Comparison of ENCODE assay signal across 11 cellular contexts in genomic region chr1:159014003-159014571, GRCh38. TPM values are rescaled to one million over a fixed set of nuclear protein-coding genes. Genes with fewer than 3 reads are reported as not detected.
DNase-seq lines count a peak whose midpoint lies in the region; ATAC-seq and TF ChIP-seq lines count a peak whose summit lies in the region.
"Had no signal": no experiment of that assay in that cellular context is flagged by ENCODE, and none has a peak within 500 bp of the region (broad histone marks: within the 10 kb centered on the region; RNA-seq: fewer than 3 reads in every experiment).

No MANE protein-coding gene starts in this region.

- peaks cover 76% of the 10 kb centered on the region for H3K36me3 Mint-ChIP-seq in CD4-positive, alpha-beta T cell (ENCODE audit: low read depth)
- H3K36me3 Mint-ChIP-seq in activated T-helper 17 cell treated with anti-CD3 and anti-CD28 coated beads, Interleukin-2, amount 50 U/mL, for 72 hours (ENCODE audit: low read depth), result peaks cover 95% of the 10 kb centered on the region
- peaks cover 55 to 59% of the 10 kb centered on the region in 2 donors for H3K36me3 Mint-ChIP-seq in naive B cell

- peak overlapping the region; percentile 95 for H3K4me3 Mint-ChIP-seq in CD4-positive, alpha-beta T cell
- peak overlapping the region; percentile 89 for H3K4me3 Mint-ChIP-seq in activated T-helper 17 cell treated with anti-CD3 and anti-CD28 coated beads, Interleukin-2, amount 50 U/mL, for 72 hours
- H3K4me3 Mint-ChIP-seq in naive B cell, result peak overlapping the region; percentile 86 to 97 (median 95)

- H3K4me3 ChIP-seq in GM12875 (ENCODE audit: low read depth, low read length), result peak overlapping the region; percentile 26

- peaks cover 83% of the 10 kb centered on the region for H3K4me1 Mint-ChIP-seq in CD4-positive, alpha-beta T cell (ENCODE audit: low read depth)
- peaks cover 20% of the 10 kb centered on the region for H3K4me1 Mint-ChIP-seq in activated T-helper 17 cell treated with anti-CD3 and anti-CD28 coated beads, Interleukin-2, amount 50 U/mL, for 72 hours
- peaks cover 58 to 71% (median 60%) of the 10 kb centered on the region in 3 donors for H3K4me1 Mint-ChIP-seq in naive B cell

- no peaks in the 10 kb centered on the region for H3K9me3 ChIP-seq in CD4-positive, alpha-beta T cell (ENCODE audit: control insufficient read depth, low read length)

- no peaks in the 10 kb centered on the region for H3K27me3 ChIP-seq in CD4-positive, alpha-beta T cell (ENCODE audit: control insufficient read depth, insufficient read depth, low read length)
- H3K27me3 ChIP-seq: dorsolateral prefrontal cortex had no signal

- TF ChIP-seq CTCF in CD4-positive, alpha-beta T cell (IDR thresholded peaks at IDR 0.05), result no peak
- no peak for TF ChIP-seq CTCF in GM12875 (IDR thresholded peaks at IDR 0.05; ENCODE audit: borderline replicate concordance, insufficient read depth, low read depth, low read length)

- no peaks in the 10 kb centered on the region for H3K27me3 Mint-ChIP-seq in CD4-positive, alpha-beta T cell
- H3K27me3 Mint-ChIP-seq in activated T-helper 17 cell treated with anti-CD3 and anti-CD28 coated beads, Interleukin-2, amount 50 U/mL, for 72 hours, result no peaks in the 10 kb centered on the region
- no peaks in the 10 kb centered on the region for H3K27me3 Mint-ChIP-seq in naive B cell
- H3K27me3 Mint-ChIP-seq: progenitor cell of endocrine pancreas had no signal

- CTCF ChIA-PET in CD4-positive, alpha-beta T cell (lab: Charles Lee), result interaction anchor here (1.1 kb wide), 1 partner anchor 16 kb away, joined by 3 read pairs; no protein-coding TSS in a partner anchor

- H3K27ac Mint-ChIP-seq in CD4-positive, alpha-beta T cell, result peak overlapping the region; percentile 83
- peak overlapping the region; percentile 89 for H3K27ac Mint-ChIP-seq in activated T-helper 17 cell treated with anti-CD3 and anti-CD28 coated beads, Interleukin-2, amount 50 U/mL, for 72 hours
- H3K27ac Mint-ChIP-seq in naive B cell, result peak overlapping the region; percentile 18 to 94 (median 74)
- H3K27ac Mint-ChIP-seq: progenitor cell of endocrine pancreas had no signal

- POLR2A ChIA-PET in CD4-positive, alpha-beta T cell (lab: Charles Lee), result interaction anchor here (1.2 kb wide), 1 partner anchor 9 kb away, joined by 3 read pairs; no protein-coding TSS in a partner anchor

- no peak overlapping the region for H3K27ac ChIP-seq in CD4-positive, alpha-beta T cell (ENCODE audit: low read depth, low read length)

- no peak for DNase-seq in CD4-positive, alpha-beta T cell
- DNase-seq in naive B cell, result no peak
- no peak for DNase-seq in cortex of kidney (lab: John Stamatoyannopoulos, UW)
- DNase-seq in GM19240 (ENCODE audit: insufficient read length, low spot score), result no peak
- DNase-seq: dorsolateral prefrontal cortex, GOT3, NCI-H1694 treated with DMSO at 0.1 percent for 48 hours had no signal

- H3K9me3 Mint-ChIP-seq in CD4-positive, alpha-beta T cell, result no peaks in the 10 kb centered on the region
- H3K9me3 Mint-ChIP-seq in activated T-helper 17 cell treated with anti-CD3 and anti-CD28 coated beads, Interleukin-2, amount 50 U/mL, for 72 hours, result no peaks in the 10 kb centered on the region
- H3K9me3 Mint-ChIP-seq in naive B cell, result peaks cover 0 to 3% (median 0%) of the 10 kb centered on the region in 7 donors

- ATAC-seq in CD4-positive, alpha-beta T cell (ENCODE audit: poor library complexity), result no peak
- no peak for ATAC-seq in activated T-helper 17 cell treated with anti-CD3 and anti-CD28 coated beads, Interleukin-2, amount 50 U/mL, for 72 hours (replicated peaks)
- no peak for ATAC-seq in naive B cell (ENCODE audit: low read depth in 2 of 2)
- ATAC-seq in HG03565 (IDR thresholded peaks at IDR 0.05; ENCODE audit: unreplicated experiment), result no peak

- intact Hi-C loops in CD4-positive, alpha-beta T cell (cut with DNase I, micrococcal nuclease), result loop anchor here in 1 of 2 experiments (5.0 kb wide), 1 partner anchor 53 kb away; no protein-coding TSS in a partner anchor

RNA-seq across cellular contexts. Expression of gene IFI16, which starts 4.4 kb away (rescaled TPM):
- 10 to 100 TPM; 36.9 to 37.6 TPM for total RNA-seq in CD4-positive, alpha-beta T cell
- 100 to 1,000 TPM; 187 to 217 TPM for total RNA-seq in activated T-helper 17 cell treated with anti-CD3 and anti-CD28 coated beads, Interleukin-2, amount 50 U/mL, for 72 hours
- polyA plus RNA-seq in naive B cell (ENCODE audit: low read depth in 6 of 6), result 100 to 1,000 TPM; 143 to 262 (median 206) TPM

Comparison
In these comparisons a context has a peak if more than half of its experiments do, and no peak if none do; other contexts are left out.
1. RNA of gene IFI16, which starts 4.4 kb away (total RNA-seq): 187 to 217 TPM in activated T-helper 17 cell treated with anti-CD3 and anti-CD28 coated beads, Interleukin-2, amount 50 U/mL, for 72 hours; 36.9 to 37.6 TPM in CD4-positive, alpha-beta T cell; every median in the first group is over 4 times any median in the second.
2. Peak in every context shown above with its lines, with median percentiles within 50 percentile points of each other: H3K27ac Mint-ChIP-seq and H3K4me3 Mint-ChIP-seq.